4 cellular contexts compared by ENCODE assay signal in the genomic region with DNA sequence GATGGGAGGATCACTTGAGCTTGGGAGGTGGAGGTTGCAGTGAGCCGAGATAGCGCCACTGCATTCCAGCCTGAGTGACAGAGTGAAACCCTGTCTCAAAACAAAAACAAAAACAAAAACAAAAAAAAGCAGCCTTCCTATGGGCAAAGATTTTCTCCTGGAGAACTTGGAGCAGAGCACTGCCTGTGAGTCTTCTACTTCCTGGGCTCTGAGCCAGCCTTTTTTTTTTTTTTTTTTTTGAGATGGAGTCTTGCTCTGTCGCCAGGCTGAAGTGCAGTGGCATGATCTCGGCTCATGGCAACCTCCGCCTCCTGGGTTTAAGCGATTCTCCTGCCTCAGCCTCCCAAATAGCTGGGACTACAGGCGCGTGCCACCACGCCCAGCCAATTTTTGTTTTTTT. TPM values are rescaled to one million over a fixed set of nuclear protein-coding genes. Genes with fewer than 3 reads are reported as not detected.
"Had no signal": no experiment of that assay in that cellular context is flagged by ENCODE, and none has a peak within 500 bp of the region (broad histone marks: within the 10 kb centered on the region; RNA-seq: fewer than 3 reads in every experiment).

No MANE protein-coding gene starts in this region.

RNA-seq across cellular contexts. Expression of a gene that starts 40.6 kb away (rescaled TPM):
- total RNA-seq: PC-9, SJCRH30, SK-MEL-5 had no signal
- polyA plus RNA-seq: SK-N-SH had no signal
